ENCODE assay signal across 2 cellular contexts in genomic region chr1:970973-971730, GRCh38.
TF ChIP-seq lines count a peak whose summit lies in the region.

No MANE protein-coding gene starts in this region.

TF ChIP-seq in HEK293, 187 proteins besides CTCF, POLR2A, EP300 and RAD21:
- no peak for TF ChIP-seq ZNF184 (tag by site-specific recombination; IDR thresholded peaks at IDR 0.05)
- 0 out of 2 replicates have a peak, but pooled peaks have one; percentile 37 for TF ChIP-seq ZFP69B (tag by site-specific recombination; IDR thresholded peaks at IDR 0.05)
- 0 out of 2 replicates have a peak, but pooled peaks have one; percentile 20 for TF ChIP-seq KLF1 (tag by site-specific recombination; IDR thresholded peaks at IDR 0.05)
- TF ChIP-seq ZBTB20 (tag by site-specific recombination; IDR thresholded peaks at IDR 0.05), result no peak
- no peak for TF ChIP-seq PRDM6 (tag by site-specific recombination; IDR thresholded peaks at IDR 0.05)
- TF ChIP-seq ZNF692 (tag by site-specific recombination; IDR thresholded peaks at IDR 0.05), result 0 out of 2 replicates have a peak, but pooled peaks have one; percentile 14
- TF ChIP-seq ZSCAN5A (tag by site-specific recombination; IDR thresholded peaks at IDR 0.05), result no peak

TF ChIP-seq in endothelial cell of umbilical vein, 7 proteins besides CTCF, POLR2A, EP300 and RAD21:
- no peak for TF ChIP-seq JUN (IDR thresholded peaks at IDR 0.05; ENCODE audit: borderline replicate concordance, insufficient read depth, insufficient read length, low read depth)
- no peak for TF ChIP-seq POLR2AphosphoS5 (IDR thresholded peaks at IDR 0.05; ENCODE audit: insufficient read depth, low read depth, low read length)
- no peak for TF ChIP-seq GATA2 (IDR thresholded peaks at IDR 0.05; ENCODE audit: insufficient read depth, insufficient read length, low read depth, low read length)
- no peak for TF ChIP-seq MYC (IDR thresholded peaks at IDR 0.05; ENCODE audit: low read depth, low read length)
- TF ChIP-seq EZH2 (IDR thresholded peaks at IDR 0.05; ENCODE audit: borderline replicate concordance, low read depth, low read length, severe bottlenecking), result peak; percentile 14
- no peak for TF ChIP-seq FOS (IDR thresholded peaks at IDR 0.05; ENCODE audit: borderline replicate concordance, insufficient read depth, low read length)
TF ChIP-seq in endothelial cell of umbilical vein: peak in this region for 1.
